Comparison of ENCODE assay signal across 1 cellular context in the genomic region with DNA sequence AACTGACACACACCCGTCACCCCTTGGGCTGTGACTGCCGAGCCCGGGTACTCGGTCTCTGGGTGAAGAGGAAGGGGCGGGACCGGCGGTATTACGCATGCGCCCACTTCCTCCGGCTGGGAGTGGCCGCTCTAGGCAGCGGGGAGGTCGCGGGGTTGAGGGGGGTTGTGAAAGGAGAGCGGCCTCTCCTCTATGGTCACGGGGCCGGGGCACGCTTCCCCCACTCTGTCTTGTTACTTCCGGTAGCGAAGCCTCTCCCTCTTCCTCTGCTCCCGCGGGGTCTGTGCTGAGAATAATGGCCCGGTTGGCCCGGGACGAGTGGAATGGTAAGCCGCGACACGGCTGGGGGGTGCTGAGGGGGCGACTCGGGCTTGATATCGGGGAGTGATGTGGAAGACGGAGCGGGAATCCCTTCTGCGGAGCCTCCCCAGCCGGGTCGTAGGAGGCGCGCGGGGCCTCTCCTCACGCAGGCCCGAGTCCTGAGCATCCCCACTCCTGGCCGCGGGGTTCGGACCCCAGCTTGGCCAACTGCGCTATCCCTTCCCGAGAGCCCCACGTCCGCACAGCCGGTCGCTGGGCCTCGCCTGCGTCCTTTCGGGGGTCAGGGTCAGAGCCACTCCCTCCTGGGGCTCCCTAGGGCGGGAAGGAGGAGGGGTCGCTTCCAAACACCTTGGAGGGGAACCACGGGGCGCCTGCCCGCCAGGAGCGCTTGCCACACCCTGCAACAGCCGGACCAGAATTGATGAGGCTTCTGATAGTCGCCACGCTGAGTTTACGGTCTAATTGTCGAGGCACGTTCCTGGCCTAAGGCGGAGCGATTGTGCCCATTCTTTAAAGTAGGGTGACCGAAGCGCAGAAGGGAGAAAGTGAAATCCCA.
TF ChIP-seq lines count a peak whose summit lies in the region.

A gene with protein sequence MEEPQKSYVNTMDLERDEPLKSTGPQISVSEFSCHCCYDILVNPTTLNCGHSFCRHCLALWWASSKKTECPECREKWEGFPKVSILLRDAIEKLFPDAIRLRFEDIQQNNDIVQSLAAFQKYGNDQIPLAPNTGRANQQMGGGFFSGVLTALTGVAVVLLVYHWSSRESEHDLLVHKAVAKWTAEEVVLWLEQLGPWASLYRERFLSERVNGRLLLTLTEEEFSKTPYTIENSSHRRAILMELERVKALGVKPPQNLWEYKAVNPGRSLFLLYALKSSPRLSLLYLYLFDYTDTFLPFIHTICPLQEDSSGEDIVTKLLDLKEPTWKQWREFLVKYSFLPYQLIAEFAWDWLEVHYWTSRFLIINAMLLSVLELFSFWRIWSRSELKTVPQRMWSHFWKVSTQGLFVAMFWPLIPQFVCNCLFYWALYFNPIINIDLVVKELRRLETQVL (plus strand): TSS at position 259 of the 877 bp plus-strand sequence. CDS start 11,396 bp downstream, outside the sequence.

TF ChIP-seq in HEK293, 187 proteins besides CTCF, POLR2A, EP300 and RAD21 (continued from another document and continues in another):
- TF ChIP-seq, protein P1, sequence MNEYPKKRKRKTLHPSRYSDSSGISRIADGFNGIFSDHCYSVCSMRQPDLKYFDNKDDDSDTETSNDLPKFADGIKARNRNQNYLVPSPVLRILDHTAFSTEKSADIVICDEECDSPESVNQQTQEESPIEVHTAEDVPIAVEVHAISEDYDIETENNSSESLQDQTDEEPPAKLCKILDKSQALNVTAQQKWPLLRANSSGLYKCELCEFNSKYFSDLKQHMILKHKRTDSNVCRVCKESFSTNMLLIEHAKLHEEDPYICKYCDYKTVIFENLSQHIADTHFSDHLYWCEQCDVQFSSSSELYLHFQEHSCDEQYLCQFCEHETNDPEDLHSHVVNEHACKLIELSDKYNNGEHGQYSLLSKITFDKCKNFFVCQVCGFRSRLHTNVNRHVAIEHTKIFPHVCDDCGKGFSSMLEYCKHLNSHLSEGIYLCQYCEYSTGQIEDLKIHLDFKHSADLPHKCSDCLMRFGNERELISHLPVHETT (tag by site-specific recombination; IDR thresholded peaks at IDR 0.05), result no peak
- TF ChIP-seq, protein P2, sequence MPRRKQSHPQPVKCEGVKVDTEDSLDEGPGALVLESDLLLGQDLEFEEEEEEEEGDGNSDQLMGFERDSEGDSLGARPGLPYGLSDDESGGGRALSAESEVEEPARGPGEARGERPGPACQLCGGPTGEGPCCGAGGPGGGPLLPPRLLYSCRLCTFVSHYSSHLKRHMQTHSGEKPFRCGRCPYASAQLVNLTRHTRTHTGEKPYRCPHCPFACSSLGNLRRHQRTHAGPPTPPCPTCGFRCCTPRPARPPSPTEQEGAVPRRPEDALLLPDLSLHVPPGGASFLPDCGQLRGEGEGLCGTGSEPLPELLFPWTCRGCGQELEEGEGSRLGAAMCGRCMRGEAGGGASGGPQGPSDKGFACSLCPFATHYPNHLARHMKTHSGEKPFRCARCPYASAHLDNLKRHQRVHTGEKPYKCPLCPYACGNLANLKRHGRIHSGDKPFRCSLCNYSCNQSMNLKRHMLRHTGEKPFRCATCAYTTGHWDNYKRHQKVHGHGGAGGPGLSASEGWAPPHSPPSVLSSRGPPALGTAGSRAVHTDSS (tag by site-specific recombination; IDR thresholded peaks at IDR 0.05), result no peak
- TF ChIP-seq ZNF24 (tag by site-specific recombination; IDR thresholded peaks at IDR 0.05), result no peak
- no peak for TF ChIP-seq ZNF747 (tag by site-specific recombination; IDR thresholded peaks at IDR 0.05)
- TF ChIP-seq ZNF175 (tag by site-specific recombination; IDR thresholded peaks at IDR 0.05), result no peak
- TF ChIP-seq KLF10 (tag by site-specific recombination; IDR thresholded peaks at IDR 0.05), result no peak; the same call in none of the 2 replicates
- no peak for TF ChIP-seq ZNF768 (tag by site-specific recombination; IDR thresholded peaks at IDR 0.05)
- 0 out of 2 replicates have a peak, but pooled peaks have one; percentile 27 for TF ChIP-seq BCL11A (tag by site-specific recombination; IDR thresholded peaks at IDR 0.05; ENCODE audit: low read depth)
- TF ChIP-seq, protein P3, sequence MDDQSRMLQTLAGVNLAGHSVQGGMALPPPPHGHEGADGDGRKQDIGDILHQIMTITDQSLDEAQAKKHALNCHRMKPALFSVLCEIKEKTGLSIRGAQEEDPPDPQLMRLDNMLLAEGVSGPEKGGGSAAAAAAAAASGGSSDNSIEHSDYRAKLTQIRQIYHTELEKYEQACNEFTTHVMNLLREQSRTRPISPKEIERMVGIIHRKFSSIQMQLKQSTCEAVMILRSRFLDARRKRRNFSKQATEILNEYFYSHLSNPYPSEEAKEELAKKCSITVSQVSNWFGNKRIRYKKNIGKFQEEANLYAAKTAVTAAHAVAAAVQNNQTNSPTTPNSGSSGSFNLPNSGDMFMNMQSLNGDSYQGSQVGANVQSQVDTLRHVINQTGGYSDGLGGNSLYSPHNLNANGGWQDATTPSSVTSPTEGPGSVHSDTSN (CRISPR knock-in tag; IDR thresholded peaks at IDR 0.05), result peak; percentile 70; the same call in 1 of the 2 replicates
- no peak for TF ChIP-seq ZNF350 (tag by site-specific recombination; IDR thresholded peaks at IDR 0.05)
- no peak for TF ChIP-seq ZSCAN23 (tag by site-specific recombination; IDR thresholded peaks at IDR 0.05)
- TF ChIP-seq, protein P4, sequence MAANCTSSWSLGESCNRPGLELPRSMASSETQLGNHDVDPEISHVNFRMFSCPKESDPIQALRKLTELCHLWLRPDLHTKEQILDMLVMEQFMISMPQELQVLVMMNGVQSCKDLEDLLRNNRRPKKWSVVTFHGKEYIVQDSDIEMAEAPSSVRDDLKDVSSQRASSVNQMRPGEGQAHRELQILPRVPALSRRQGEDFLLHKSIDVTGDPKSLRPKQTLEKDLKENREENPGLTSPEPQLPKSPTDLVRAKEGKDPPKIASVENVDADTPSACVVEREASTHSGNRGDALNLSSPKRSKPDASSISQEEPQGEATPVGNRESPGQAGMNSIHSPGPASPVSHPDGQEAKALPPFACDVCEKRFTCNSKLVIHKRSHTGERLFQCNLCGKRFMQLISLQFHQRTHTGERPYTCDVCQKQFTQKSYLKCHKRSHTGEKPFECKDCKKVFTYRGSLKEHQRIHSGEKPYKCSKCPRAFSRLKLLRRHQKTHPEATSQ (tag by site-specific recombination; IDR thresholded peaks at IDR 0.05), result no peak
- TF ChIP-seq SP3 (tag by site-specific recombination; IDR thresholded peaks at IDR 0.05), result peak; percentile 69
- TF ChIP-seq, protein P5, sequence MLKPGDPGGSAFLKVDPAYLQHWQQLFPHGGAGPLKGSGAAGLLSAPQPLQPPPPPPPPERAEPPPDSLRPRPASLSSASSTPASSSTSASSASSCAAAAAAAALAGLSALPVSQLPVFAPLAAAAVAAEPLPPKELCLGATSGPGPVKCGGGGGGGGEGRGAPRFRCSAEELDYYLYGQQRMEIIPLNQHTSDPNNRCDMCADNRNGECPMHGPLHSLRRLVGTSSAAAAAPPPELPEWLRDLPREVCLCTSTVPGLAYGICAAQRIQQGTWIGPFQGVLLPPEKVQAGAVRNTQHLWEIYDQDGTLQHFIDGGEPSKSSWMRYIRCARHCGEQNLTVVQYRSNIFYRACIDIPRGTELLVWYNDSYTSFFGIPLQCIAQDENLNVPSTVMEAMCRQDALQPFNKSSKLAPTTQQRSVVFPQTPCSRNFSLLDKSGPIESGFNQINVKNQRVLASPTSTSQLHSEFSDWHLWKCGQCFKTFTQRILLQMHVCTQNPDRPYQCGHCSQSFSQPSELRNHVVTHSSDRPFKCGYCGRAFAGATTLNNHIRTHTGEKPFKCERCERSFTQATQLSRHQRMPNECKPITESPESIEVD (tag by site-specific recombination; IDR thresholded peaks at IDR 0.05), result no peak
- TF ChIP-seq REPIN1 (tag by site-specific recombination; IDR thresholded peaks at IDR 0.05; ENCODE audit: low read depth), result no peak
- TF ChIP-seq, protein P6, sequence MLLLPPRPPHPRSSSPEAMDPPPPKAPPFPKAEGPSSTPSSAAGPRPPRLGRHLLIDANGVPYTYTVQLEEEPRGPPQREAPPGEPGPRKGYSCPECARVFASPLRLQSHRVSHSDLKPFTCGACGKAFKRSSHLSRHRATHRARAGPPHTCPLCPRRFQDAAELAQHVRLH (tag by site-specific recombination; IDR thresholded peaks at IDR 0.05), result peak; percentile 84
- TF ChIP-seq MYNN (tag by site-specific recombination; IDR thresholded peaks at IDR 0.05; ENCODE audit: borderline replicate concordance), result no peak
- TF ChIP-seq, protein P7, sequence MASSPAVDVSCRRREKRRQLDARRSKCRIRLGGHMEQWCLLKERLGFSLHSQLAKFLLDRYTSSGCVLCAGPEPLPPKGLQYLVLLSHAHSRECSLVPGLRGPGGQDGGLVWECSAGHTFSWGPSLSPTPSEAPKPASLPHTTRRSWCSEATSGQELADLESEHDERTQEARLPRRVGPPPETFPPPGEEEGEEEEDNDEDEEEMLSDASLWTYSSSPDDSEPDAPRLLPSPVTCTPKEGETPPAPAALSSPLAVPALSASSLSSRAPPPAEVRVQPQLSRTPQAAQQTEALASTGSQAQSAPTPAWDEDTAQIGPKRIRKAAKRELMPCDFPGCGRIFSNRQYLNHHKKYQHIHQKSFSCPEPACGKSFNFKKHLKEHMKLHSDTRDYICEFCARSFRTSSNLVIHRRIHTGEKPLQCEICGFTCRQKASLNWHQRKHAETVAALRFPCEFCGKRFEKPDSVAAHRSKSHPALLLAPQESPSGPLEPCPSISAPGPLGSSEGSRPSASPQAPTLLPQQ (tag by site-specific recombination; IDR thresholded peaks at IDR 0.05), result 0 out of 2 replicates have a peak, but pooled peaks have one; percentile 40
- no peak for TF ChIP-seq ZNF777 (tag by site-specific recombination; IDR thresholded peaks at IDR 0.05; ENCODE audit: borderline replicate concordance)
- TF ChIP-seq ZNF248 (tag by site-specific recombination; IDR thresholded peaks at IDR 0.05), result no peak
- TF ChIP-seq ZNF423 (tag by site-specific recombination; IDR thresholded peaks at IDR 0.05), result peak; percentile 28; the same call in 1 of the 2 replicates
- TF ChIP-seq GLI4 (tag by site-specific recombination; IDR thresholded peaks at IDR 0.05), result no peak
- no peak for TF ChIP-seq ZNF157 (tag by site-specific recombination; IDR thresholded peaks at IDR 0.05)
- TF ChIP-seq ZNF394 (tag by site-specific recombination; IDR thresholded peaks at IDR 0.05; ENCODE audit: borderline replicate concordance), result peak; percentile 41; the same call in 1 of the 2 replicates
- 0 out of 2 replicates have a peak, but pooled peaks have one; percentile 10 for TF ChIP-seq ZNF843 (tag by site-specific recombination; IDR thresholded peaks at IDR 0.05)
- no peak; the same call in 1 of the 2 replicates for TF ChIP-seq ZNF341 (tag by site-specific recombination; IDR thresholded peaks at IDR 0.05; ENCODE audit: low read depth)
- TF ChIP-seq TRIM28 (IDR thresholded peaks at IDR 0.05; ENCODE audit: borderline replicate concordance, low read length), result no peak
- TF ChIP-seq ZBTB7A (tag by site-specific recombination; IDR thresholded peaks at IDR 0.05; ENCODE audit: low read depth), result peak; percentile 90
- TF ChIP-seq, protein P8, sequence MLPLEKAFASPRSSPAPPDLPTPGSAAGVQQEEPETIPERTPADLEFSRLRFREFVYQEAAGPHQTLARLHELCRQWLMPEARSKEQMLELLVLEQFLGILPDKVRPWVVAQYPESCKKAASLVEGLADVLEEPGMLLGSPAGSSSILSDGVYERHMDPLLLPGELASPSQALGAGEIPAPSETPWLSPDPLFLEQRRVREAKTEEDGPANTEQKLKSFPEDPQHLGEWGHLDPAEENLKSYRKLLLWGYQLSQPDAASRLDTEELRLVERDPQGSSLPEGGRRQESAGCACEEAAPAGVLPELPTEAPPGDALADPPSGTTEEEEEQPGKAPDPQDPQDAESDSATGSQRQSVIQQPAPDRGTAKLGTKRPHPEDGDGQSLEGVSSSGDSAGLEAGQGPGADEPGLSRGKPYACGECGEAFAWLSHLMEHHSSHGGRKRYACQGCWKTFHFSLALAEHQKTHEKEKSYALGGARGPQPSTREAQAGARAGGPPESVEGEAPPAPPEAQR (tag by site-specific recombination; IDR thresholded peaks at IDR 0.05), result no peak
- TF ChIP-seq, protein P9, sequence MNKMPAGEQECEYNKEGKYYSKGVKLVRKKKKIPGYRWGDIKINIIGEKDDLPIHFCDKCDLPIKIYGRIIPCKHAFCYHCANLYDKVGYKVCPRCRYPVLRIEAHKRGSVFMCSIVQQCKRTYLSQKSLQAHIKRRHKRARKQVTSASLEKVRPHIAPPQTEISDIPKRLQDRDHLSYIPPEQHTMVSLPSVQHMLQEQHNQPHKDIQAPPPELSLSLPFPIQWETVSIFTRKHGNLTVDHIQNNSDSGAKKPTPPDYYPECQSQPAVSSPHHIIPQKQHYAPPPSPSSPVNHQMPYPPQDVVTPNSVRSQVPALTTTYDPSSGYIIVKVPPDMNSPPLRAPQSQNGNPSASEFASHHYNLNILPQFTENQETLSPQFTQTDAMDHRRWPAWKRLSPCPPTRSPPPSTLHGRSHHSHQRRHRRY (tag by site-specific recombination; IDR thresholded peaks at IDR 0.05), result no peak
- TF ChIP-seq ZNF548 (tag by site-specific recombination; IDR thresholded peaks at IDR 0.05), result no peak
- TF ChIP-seq, protein P10, sequence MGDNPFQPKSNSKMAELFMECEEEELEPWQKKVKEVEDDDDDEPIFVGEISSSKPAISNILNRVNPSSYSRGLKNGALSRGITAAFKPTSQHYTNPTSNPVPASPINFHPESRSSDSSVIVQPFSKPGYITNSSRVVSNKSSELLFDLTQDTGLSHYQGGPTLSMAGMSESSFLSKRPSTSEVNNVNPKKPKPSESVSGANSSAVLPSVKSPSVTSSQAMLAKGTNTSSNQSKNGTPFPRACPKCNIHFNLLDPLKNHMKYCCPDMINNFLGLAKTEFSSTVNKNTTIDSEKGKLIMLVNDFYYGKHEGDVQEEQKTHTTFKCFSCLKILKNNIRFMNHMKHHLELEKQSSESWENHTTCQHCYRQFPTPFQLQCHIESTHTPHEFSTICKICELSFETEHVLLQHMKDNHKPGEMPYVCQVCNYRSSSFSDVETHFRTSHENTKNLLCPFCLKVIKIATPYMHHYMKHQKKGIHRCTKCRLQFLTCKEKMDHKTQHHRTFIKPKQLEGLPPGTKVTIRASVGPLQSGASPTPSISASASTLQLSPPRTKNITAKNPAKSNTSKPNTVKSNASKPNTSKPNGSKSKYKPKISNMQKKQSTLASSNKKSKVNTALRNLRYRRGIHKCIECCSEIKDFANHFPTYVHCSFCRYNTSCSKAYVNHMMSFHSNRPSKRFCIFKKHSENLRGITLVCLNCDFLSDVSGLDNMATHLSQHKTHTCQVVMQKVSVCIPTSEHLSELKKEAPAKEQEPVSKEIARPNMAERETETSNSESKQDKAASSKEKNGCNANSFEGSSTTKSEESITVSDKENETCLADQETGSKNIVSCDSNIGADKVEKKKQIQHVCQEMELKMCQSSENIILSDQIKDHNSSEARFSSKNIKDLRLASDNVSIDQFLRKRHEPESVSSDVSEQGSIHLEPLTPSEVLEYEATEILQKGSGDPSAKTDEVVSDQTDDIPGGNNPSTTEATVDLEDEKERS (tag by site-specific recombination; IDR thresholded peaks at IDR 0.05), result no peak
